In the genomic region with DNA sequence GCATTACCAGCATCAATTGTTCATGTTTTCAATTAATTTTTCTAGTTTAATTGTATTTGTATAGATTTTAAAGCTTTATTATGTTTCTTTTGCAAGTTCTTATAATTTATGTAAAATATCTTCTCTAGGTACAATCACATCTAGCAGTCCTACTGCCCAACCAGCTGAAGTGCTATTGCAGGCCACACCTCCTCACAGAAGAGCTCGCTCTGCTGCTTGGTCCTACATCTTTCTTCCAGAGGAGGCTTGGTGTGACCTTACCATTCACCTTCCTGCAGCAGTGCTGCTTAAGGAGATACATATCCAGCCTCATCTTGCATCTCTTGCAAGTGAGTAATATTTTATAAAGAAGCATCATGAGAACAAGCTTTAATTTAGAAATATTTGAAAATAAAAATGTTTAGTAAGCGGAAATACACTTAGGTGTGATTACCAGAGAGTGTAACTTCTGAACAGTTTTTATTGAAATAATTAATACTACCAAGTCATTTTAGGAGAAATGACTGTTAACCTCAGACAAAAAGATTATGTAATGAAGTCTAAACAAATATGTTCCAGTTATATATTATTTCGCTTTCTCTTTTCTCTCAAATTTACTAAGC, we compare ENCODE assay signal across 21 cellular contexts.
DNase-seq lines count a peak whose midpoint lies in the region; ATAC-seq and TF ChIP-seq lines count a peak whose summit lies in the region.
"Had no signal": no experiment of that assay in that cellular context is flagged by ENCODE, and none has a peak within 500 bp of the region (broad histone marks: within the 10 kb centered on the region; RNA-seq: fewer than 3 reads in every experiment).

No MANE protein-coding gene starts in this region.

- no peaks in the 10 kb centered on the region for H3K9me3 Mint-ChIP-seq in activated T-cell treated with anti-CD3 and anti-CD28 coated beads, Interleukin-2, amount 50 U/mL, for 24 hours
- H3K9me3 Mint-ChIP-seq in IgD-negative memory B cell, result no peaks in the 10 kb centered on the region
- no peaks in the 10 kb centered on the region for H3K9me3 Mint-ChIP-seq in activated CD8-positive, alpha-beta memory T cell treated with anti-CD3 and anti-CD28 coated beads, Interleukin-2, amount 10 ng/mL, durations not matched to agents 7 days and 5 days (ENCODE audit: low read depth)
- H3K9me3 Mint-ChIP-seq: CD4-positive, CD25-positive, alpha-beta regulatory T cell; CD8-positive, alpha-beta memory T cell had no signal

- H3K4me1 ChIP-seq in foreskin keratinocyte, result no peaks in the 10 kb centered on the region
- H3K4me1 ChIP-seq: BE2C had no signal

- H3K27ac ChIP-seq in foreskin keratinocyte, result no peak overlapping the region
- H3K27ac ChIP-seq: GM23248, HL-60 had no signal

- no peak for ATAC-seq in activated CD8-positive, alpha-beta memory T cell treated with anti-CD3 and anti-CD28 coated beads, Interleukin-2, amount 10 ng/mL, durations not matched to agents 7 days and 5 days
- ATAC-seq in foreskin keratinocyte, result no peak

- H3K27me3 Mint-ChIP-seq in activated T-cell treated with anti-CD3 and anti-CD28 coated beads, Interleukin-2, amount 50 U/mL, for 24 hours, result no peaks in the 10 kb centered on the region
- H3K27me3 Mint-ChIP-seq in IgD-negative memory B cell, result no peaks in the 10 kb centered on the region
- H3K27me3 Mint-ChIP-seq in activated CD8-positive, alpha-beta memory T cell treated with anti-CD3 and anti-CD28 coated beads, Interleukin-2, amount 10 ng/mL, durations not matched to agents 7 days and 5 days, result no peaks in the 10 kb centered on the region
- H3K27me3 Mint-ChIP-seq: CD4-positive, CD25-positive, alpha-beta regulatory T cell; CD8-positive, alpha-beta memory T cell had no signal

- CTCF ChIA-PET in activated CD8-positive, alpha-beta memory T cell treated with anti-CD3 and anti-CD28 coated beads, Interleukin-2, amount 10 ng/mL, durations not matched to agents 7 days and 5 days (lab: Charles Lee), result interaction anchor here (1.0 kb wide), 1 partner anchor 15 kb away, joined by 3 read pairs; no protein-coding TSS in a partner anchor

- H3K27ac Mint-ChIP-seq in activated T-cell treated with anti-CD3 and anti-CD28 coated beads, Interleukin-2, amount 50 U/mL, for 24 hours, result peak overlapping the region; percentile 37
- H3K27ac Mint-ChIP-seq in IgD-negative memory B cell, result peak overlapping the region in 2 of 3 donors; percentile 50 to 63
- no peak overlapping the region for H3K27ac Mint-ChIP-seq in activated CD8-positive, alpha-beta memory T cell treated with anti-CD3 and anti-CD28 coated beads, Interleukin-2, amount 10 ng/mL, durations not matched to agents 7 days and 5 days
- H3K27ac Mint-ChIP-seq: CD4-positive, CD25-positive, alpha-beta regulatory T cell had no signal

- peaks cover 88% of the 10 kb centered on the region for H3K36me3 Mint-ChIP-seq in activated T-cell treated with anti-CD3 and anti-CD28 coated beads, Interleukin-2, amount 50 U/mL, for 24 hours (ENCODE audit: low read depth)
- H3K36me3 Mint-ChIP-seq in IgD-negative memory B cell, result peaks cover 7% of the 10 kb centered on the region
- peaks cover 33% of the 10 kb centered on the region for H3K36me3 Mint-ChIP-seq in activated CD8-positive, alpha-beta memory T cell treated with anti-CD3 and anti-CD28 coated beads, Interleukin-2, amount 10 ng/mL, durations not matched to agents 7 days and 5 days

- no peaks in the 10 kb centered on the region for H3K27me3 ChIP-seq in foreskin keratinocyte
- H3K27me3 ChIP-seq: BE2C had no signal

- DNase-seq in activated T-cell treated with anti-CD3 and anti-CD28 coated beads, Interleukin-2, amount 50 U/mL, for 24 hours, result no peak
- no peak for DNase-seq in activated T-cell treated with anti-CD3 and anti-CD28 coated beads for 4 hours
- peak; percentile 5 for DNase-seq in choroid plexus epithelial cell (ENCODE audit: low read depth)
- no peak for DNase-seq in NCI-H69 (lab: John Stamatoyannopoulos, UW)
- no peak for DNase-seq in activated CD8-positive, alpha-beta memory T cell treated with anti-CD3 and anti-CD28 coated beads, Interleukin-2, amount 10 ng/mL, durations not matched to agents 7 days and 5 days
- DNase-seq in foreskin keratinocyte, result no peak
- DNase-seq: ACHN; BE2C; C1 segment of cervical spinal cord; CD4-positive, CD25-positive, alpha-beta regulatory T cell; CD8-positive, alpha-beta memory T cell; COR-L47; DMS 273 treated with DMSO at 0.1 percent for 48 hours; DMS53; DND-41; EL; GM23248; IMR-90 had no signal

- TF ChIP-seq CTCF in choroid plexus epithelial cell (conservative IDR thresholded peaks at IDR 0.05; ENCODE audit: low read depth, low read length) (no peak), foreskin keratinocyte (conservative IDR thresholded peaks at IDR 0.05) (no peak)

- no peaks in the 10 kb centered on the region for H3K4me1 Mint-ChIP-seq in activated T-cell treated with anti-CD3 and anti-CD28 coated beads, Interleukin-2, amount 50 U/mL, for 24 hours (ENCODE audit: low read depth)
- H3K4me1 Mint-ChIP-seq in IgD-negative memory B cell, result peaks cover 5 to 11% (median 7%) of the 10 kb centered on the region in 3 donors
- no peaks in the 10 kb centered on the region for H3K4me1 Mint-ChIP-seq in activated CD8-positive, alpha-beta memory T cell treated with anti-CD3 and anti-CD28 coated beads, Interleukin-2, amount 10 ng/mL, durations not matched to agents 7 days and 5 days

- no peak overlapping the region for H3K4me3 ChIP-seq in choroid plexus epithelial cell (ENCODE audit: low read depth, low read length)
- H3K4me3 ChIP-seq: GM23248, HAP-1 had no signal

- no peak overlapping the region for H3K4me3 Mint-ChIP-seq in activated T-cell treated with anti-CD3 and anti-CD28 coated beads, Interleukin-2, amount 50 U/mL, for 24 hours
- no peak overlapping the region for H3K4me3 Mint-ChIP-seq in IgD-negative memory B cell
- no peak overlapping the region for H3K4me3 Mint-ChIP-seq in activated CD8-positive, alpha-beta memory T cell treated with anti-CD3 and anti-CD28 coated beads, Interleukin-2, amount 10 ng/mL, durations not matched to agents 7 days and 5 days
- H3K4me3 Mint-ChIP-seq: CD4-positive, CD25-positive, alpha-beta regulatory T cell; CD8-positive, alpha-beta memory T cell had no signal
